Comparison of ENCODE assay signal across 21 cellular contexts in genomic region chr7:90603346-90603745, GRCh38. TPM values are rescaled to one million over a fixed set of nuclear protein-coding genes. Genes with fewer than 3 reads are reported as not detected.
A peak's percentile ranks its signal among the peaks of the same experiment; 100 is the strongest.
DNase-seq lines count a peak whose midpoint lies in the region; ATAC-seq, FAIRE-seq and TF ChIP-seq lines count a peak whose summit lies in the region.
"Had no signal": no experiment of that assay in that cellular context is flagged by ENCODE, and none has a peak within 500 bp of the region (broad histone marks: within the 10 kb centered on the region; RNA-seq: fewer than 3 reads in every experiment).

No MANE protein-coding gene starts in this region.

- no peaks in the 10 kb centered on the region for H3K36me3 ChIP-seq in osteoblast (ENCODE audit: insufficient read depth, low read length)
- H3K36me3 ChIP-seq: BE2C had no signal

- H2AFZ ChIP-seq in osteoblast (ENCODE audit: low read length), result no peak overlapping the region

- FAIRE-seq in H54 (lab: Jason Lieb, UNC), result peak; percentile 52
- FAIRE-seq: A204.1, GM12878, GM19239 had no signal

- peaks cover 92% of the 10 kb centered on the region for H3K79me2 ChIP-seq in osteoblast (ENCODE audit: insufficient read depth, low read length)

- no peak for TF ChIP-seq POLR2A in H54 (IDR thresholded peaks at IDR 0.05; ENCODE audit: low read depth, low read length)

- H3K27me3 ChIP-seq in osteoblast (ENCODE audit: insufficient read depth, low read length), result no peaks in the 10 kb centered on the region
- H3K27me3 ChIP-seq: BE2C; BLaER1 treated with 17β-estradiol and CSF1 and Interleukin-3, amounts not matched to agents 10 nM and 100 nM had no signal

- no peak overlapping the region for H3K4me2 ChIP-seq in osteoblast (ENCODE audit: insufficient read depth, low read length)

- DNase-seq in H54 (ENCODE audit: insufficient read length, low spot score), result no peak
- peak; percentile 46 for DNase-seq in LNCaP clone FGC (ENCODE audit: low read depth)
- peak; percentile 17 for DNase-seq in NCI-H69 (lab: John Stamatoyannopoulos, UW)
- peak; percentile 73 for DNase-seq in osteoblast (ENCODE audit: insufficient read length, low spot score, missing footprints)
- no peak for DNase-seq in Ammon's horn (ENCODE audit: low spot score)
- DNase-seq: BE2C; Calu3; CD4-positive, alpha-beta memory T cell; COR-L47; DMS79; EL; GDM1; GOT3; H7; HCEC 1CT had no signal

- no peaks in the 10 kb centered on the region for H3K9me3 ChIP-seq in osteoblast (ENCODE audit: low read depth, low read length)
- H3K9me3 ChIP-seq: BE2C had no signal

- peaks cover 12% of the 10 kb centered on the region for H3K4me1 ChIP-seq in osteoblast (ENCODE audit: insufficient read depth, low read length)
- H3K4me1 ChIP-seq: BE2C had no signal

- no peak overlapping the region for H3K4me3 ChIP-seq in LNCaP clone FGC (ENCODE audit: low read depth, low read length)
- H3K4me3 ChIP-seq in osteoblast (ENCODE audit: insufficient read depth, low read length), result no peak overlapping the region
- H3K4me3 ChIP-seq: BLaER1 treated with 17β-estradiol and CSF1 and Interleukin-3, amounts not matched to agents 10 nM and 100 nM; GM12878 had no signal

- H3K27ac ChIP-seq in osteoblast (ENCODE audit: low read depth, low read length), result no peak overlapping the region
- H3K27ac ChIP-seq: BLaER1 treated with 17β-estradiol and CSF1 and Interleukin-3, amounts not matched to agents 10 nM and 100 nM had no signal

- peaks cover 19% of the 10 kb centered on the region for H4K20me1 ChIP-seq in osteoblast (ENCODE audit: insufficient read depth, low read length)

- TF ChIP-seq CTCF in LNCaP clone FGC (IDR thresholded peaks at IDR 0.05; ENCODE audit: control insufficient read depth, extremely low read depth, insufficient read depth) (no peak), osteoblast (IDR thresholded peaks at IDR 0.05; ENCODE audit: extremely low read depth, low read depth, low read length) (no peak)

- ATAC-seq in HG03159 (IDR thresholded peaks at IDR 0.05; ENCODE audit: unreplicated experiment) (no peak), GM19467 (IDR thresholded peaks at IDR 0.05; ENCODE audit: unreplicated experiment) (no peak)
- ATAC-seq: GM12878 had no signal

RNA-seq across cellular contexts. Expression of gene CDK14, which starts 7.2 kb away (rescaled TPM):
- total RNA-seq in osteoblast, result 39.1 and 54.8 TPM in 2 replicates

Comparison
In these comparisons a context has a peak if more than half of its experiments do, and no peak if none do; other contexts are left out.
1. DNase-seq: peak in LNCaP clone FGC (single experiment), NCI-H69 (single experiment) and osteoblast (single experiment); none in H54 (single experiment) and Ammon's horn (single experiment).